Comparison of ENCODE assay signal across 8 cellular contexts in the genomic region with DNA sequence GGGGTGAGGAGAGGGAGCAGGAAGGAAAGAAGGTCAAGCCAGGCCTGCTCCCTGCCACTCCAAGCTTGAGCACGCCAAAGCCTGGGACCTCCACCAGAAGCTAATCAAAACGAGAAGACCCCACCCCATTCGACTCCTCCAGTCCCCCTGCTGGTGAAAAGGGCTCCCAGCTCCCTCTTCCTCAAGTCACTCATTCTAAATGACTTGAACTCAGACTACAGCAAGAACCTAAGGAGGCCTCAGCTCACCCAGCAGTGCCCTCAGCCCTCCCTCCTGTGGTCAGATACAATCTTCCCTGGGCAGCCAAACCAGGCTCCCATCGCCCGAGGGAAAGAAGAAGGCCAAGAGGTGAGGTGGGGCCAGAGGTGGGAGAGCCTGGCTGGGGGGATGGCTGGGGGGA. TPM values are rescaled to one million over a fixed set of nuclear protein-coding genes. Genes with fewer than 3 reads are reported as not detected.
A peak's percentile ranks its signal among the peaks of the same experiment; 100 is the strongest.
DNase-seq lines count a peak whose midpoint lies in the region; ATAC-seq, FAIRE-seq and TF ChIP-seq lines count a peak whose summit lies in the region.

No MANE protein-coding gene starts in this region.

- no peak overlapping the region for H3K56ac ChIP-seq in H1 (replicated peaks; ENCODE audit: insufficient read length, low read depth, low read length)

- H3K14ac ChIP-seq in H1 (ENCODE audit: insufficient read length) = no peak overlapping the region

- TF ChIP-seq POLR2A in H1 (IDR thresholded peaks at IDR 0.05; ENCODE audit: control extremely low read depth in 1 of 2, low read depth in 2 of 2, low read length in 2 of 2) (no peak), prostate gland (IDR thresholded peaks at IDR 0.05) (no peak)

- peak; percentile 63 for DNase-seq in ELF-1 (ENCODE audit: low read depth, low spot score)
- DNase-seq in RPMI7951 (ENCODE audit: low read depth) = peak; percentile 50
- DNase-seq in H1 (ENCODE audit: low read depth in 1 of 2, low spot score in 2 of 2) = no peak
- DNase-seq in prostate gland (ENCODE audit: low spot score) = no peak
- no peak for DNase-seq in NCI-H2081 treated with DMSO at 0.1 percent for 48 hours (lab: John Stamatoyannopoulos, UW)
- no peak for DNase-seq in frontal cortex (ENCODE audit: low spot score in 2 of 2)
- DNase-seq in AG08395 (ENCODE audit: low spot score) = no peak

- intact Hi-C loops in prostate gland (cut with DNase I) = no loop called here

- no peak overlapping the region for H3K4me2 ChIP-seq in H1 (ENCODE audit: insufficient read depth in 1 of 2, low read depth in 2 of 2, low read length in 2 of 2)

- TF ChIP-seq CTCF in H1 (IDR thresholded peaks at IDR 0.05; ENCODE audit: control extremely low read depth in 1 of 3, insufficient read depth in 1 of 3, low read depth in 1 of 3, low read length in 3 of 3) (peak; percentile 48 to 69 (median 57)), prostate gland (IDR thresholded peaks at IDR 0.05) (peak in 1 of 4 experiments; percentile 14)

- H4K8ac ChIP-seq in H1 (ENCODE audit: extremely low read depth, insufficient read depth, low read length) = no peak overlapping the region

- no peak overlapping the region for H2BK120ac ChIP-seq in H1 (replicated peaks; ENCODE audit: low read depth, low read length)

- no peak overlapping the region for H3K27ac ChIP-seq in H1 (ENCODE audit: low read depth, low read length)
- peak overlapping the region; percentile 20 to 30 for H3K27ac ChIP-seq in prostate gland

- H3K36me3 ChIP-seq in H1 (ENCODE audit: control insufficient read depth in 2 of 4, insufficient read depth in 4 of 4, low read length in 3 of 4) = peaks cover 0 to 2% (median 0%) of the 10 kb centered on the region in 4 experiments; a peak in 1 of 8 replicates
- H3K36me3 ChIP-seq in prostate gland = peaks cover 0 to 8% of the 10 kb centered on the region in 2 donors

- H2BK20ac ChIP-seq in H1 (ENCODE audit: low read length) = no peak overlapping the region

- CTCF ChIA-PET in H1 (lab: Charles Lee; ENCODE audit: partially characterized antibody) = interaction anchor here (0.6 to 58.8 kb wide), 20 partner anchors 8 to 375 kb away, joined by 3 to 2001 read pairs (median 4); a partner anchor contains a TSS

- H3K9me3 ChIP-seq in H1 (ENCODE audit: insufficient read depth in 2 of 2, low read depth in 1 of 2, low read length in 1 of 2) (no peaks in the 10 kb centered on the region), prostate gland (no peaks in the 10 kb centered on the region)

- no peak overlapping the region for H2BK5ac ChIP-seq in H1 (ENCODE audit: low read depth, low read length)

- H3K18ac ChIP-seq in H1 (ENCODE audit: extremely low read depth, low read length) = no peak overlapping the region

- H4K20me1 ChIP-seq in H1 (replicated peaks in 1 of 2; ENCODE audit: control insufficient read depth in 1 of 2, insufficient read depth in 2 of 2, low read length in 2 of 2) = peaks cover 7 to 15% of the 10 kb centered on the region in 2 experiments

- FAIRE-seq in H1 (lab: Jason Lieb, UNC) (no peak), frontal cortex (lab: Jason Lieb, UNC) (no peak)

- no peak overlapping the region for H4K5ac ChIP-seq in H1 (ENCODE audit: insufficient read length, low read depth, low read length)

- POLR2A ChIA-PET in H1 (lab: Charles Lee; ENCODE audit: partially characterized antibody) = interaction anchor here (0.8 to 29.3 kb wide), 8 partner anchors 8 to 103 kb away, joined by 4 to 480 read pairs (median 4); a partner anchor contains a TSS

- 73% methylated on average over 5 of the region's 5 CpGs; no CpG with 5 or more reads in 1 of the 2 experiments for WGBS in H1 (ENCODE audit: extremely low coverage in 1 of 2, insufficient coverage in 1 of 2, insufficient read length in 1 of 2, insufficient replicate concordance in 2 of 2, low coverage in 1 of 2, low lambda C conversion rate in 2 of 2, missing lambda C conversion rate in 1 of 2), 2 experiments
- 32% methylated on average over 5 of the region's 5 CpGs for WGBS in prostate gland

- H2BK15ac ChIP-seq in H1 (ENCODE audit: low read length) = no peak overlapping the region

- peaks cover 0 to 12% (median 4%) of the 10 kb centered on the region in 4 experiments; a peak in 5 of 7 replicates for H3K4me1 ChIP-seq in H1 (replicated peaks in 1 of 4; ENCODE audit: control insufficient read depth in 3 of 4, insufficient read depth in 4 of 4, low read length in 3 of 4)
- peaks cover 18% of the 10 kb centered on the region for H3K4me1 ChIP-seq in prostate gland (replicated peaks)

- H4K91ac ChIP-seq in H1 (replicated peaks; ENCODE audit: insufficient read length, low read length) = no peak overlapping the region

- no peak overlapping the region for H3K23ac ChIP-seq in H1 (ENCODE audit: insufficient read length)

- no peak overlapping the region for H3K4ac ChIP-seq in H1 (replicated peaks; ENCODE audit: insufficient read length, low read depth, low read length)

- H3K9ac ChIP-seq in H1 (replicated peaks in 1 of 4; ENCODE audit: extremely low read depth in 1 of 4, low read depth in 3 of 4, low read length in 3 of 4) = no peak overlapping the region

- no peak for TF ChIP-seq EP300 in H1 (IDR thresholded peaks at IDR 0.05; ENCODE audit: borderline replicate concordance in 1 of 2, low read depth in 2 of 2, low read length in 2 of 2)

- H3K79me1 ChIP-seq in H1 (ENCODE audit: low read depth, low read length) = peaks cover 3% of the 10 kb centered on the region; the same call in 1 of the 2 replicates

- 0 out of 2 replicates have a peak, but pooled peaks cover 1% of the 10 kb centered on the region for H3K23me2 ChIP-seq in H1 (ENCODE audit: low read depth, low read length)

- H2AFZ ChIP-seq in H1 (ENCODE audit: low read length) = no peak overlapping the region

- H3K79me2 ChIP-seq in H1 (ENCODE audit: control insufficient read depth in 1 of 2, insufficient read depth in 2 of 2, low read length in 2 of 2) = peaks cover 0 to 67% of the 10 kb centered on the region in 2 experiments; a peak in 2 of 4 replicates

- H2AK5ac ChIP-seq in H1 (ENCODE audit: low read depth, low read length) = no peak overlapping the region

- H3K4me3 ChIP-seq in H1 (ENCODE audit: extremely low read depth in 1 of 4, insufficient read depth in 2 of 4, low read depth in 3 of 4, low read length in 4 of 4) (no peak overlapping the region), prostate gland (no peak overlapping the region)

- peak; percentile 9 to 35; a peak in 2 of 4 replicates for TF ChIP-seq RAD21 in H1 (IDR thresholded peaks at IDR 0.05 in 1 of 2, conservative IDR thresholded peaks at IDR 0.05 in 1 of 2; ENCODE audit: low read depth in 2 of 2, low read length in 2 of 2)

- ATAC-seq in GM18519 (IDR thresholded peaks at IDR 0.05; ENCODE audit: low FRiP score, unreplicated experiment) = no peak

- H2BK12ac ChIP-seq in H1 (ENCODE audit: low read depth, low read length) = no peak overlapping the region

- H3K27me3 ChIP-seq in H1 (replicated peaks in 1 of 4; ENCODE audit: control insufficient read depth in 3 of 4, extremely low read depth in 1 of 4, insufficient read depth in 3 of 4, low read length in 3 of 4) (no peaks in the 10 kb centered on the region), prostate gland (replicated peaks; ENCODE audit: insufficient read depth) (no peaks in the 10 kb centered on the region)

TF ChIP-seq in H1, 55 proteins besides CTCF, POLR2A, EP300 and RAD21 (continues in another document):
- TF ChIP-seq POU5F1 (IDR thresholded peaks at IDR 0.05; ENCODE audit: low read depth, low read length) (no peak), SP4 (IDR thresholded peaks at IDR 0.05; ENCODE audit: low read length) (no peak)

RNA-seq across cellular contexts. Expression of a gene that starts 17.4 kb away (rescaled TPM):
- total RNA-seq in RPMI7951 (2014; rRNA removed; shearing (Covaris generic)) = 13.9 and 16.0 TPM in 2 replicates
- 82.0 and 84.9 TPM in 2 replicates for total RNA-seq in H1 (2021; fragmentation: NEBNext Ultra II Directional; extraction: Animal tissue kit (Norgen Biotek cat#: 25700))
- 25.5 and 52.0 TPM in 2 replicates for polyA plus RNA-seq in H1 (2011; rRNA removed)
- 27.2 TPM for polyA plus RNA-seq in H1 (2011; cell fraction: cytosol; rRNA removed)
- polyA plus RNA-seq in H1 (2011; cell fraction: nucleus; rRNA removed) = 208 TPM
- polyA plus RNA-seq in H1 (2012, experiment 1 of 2) = 46.5 to 68.3 TPM (median 65.5 TPM) in 4 replicates
- polyA plus RNA-seq in H1 (2012, experiment 2 of 2) = 57.8 TPM
- 40.9 TPM for polyA plus RNA-seq in H1 (2013, experiment 1 of 2)
- 38.9 TPM for polyA plus RNA-seq in H1 (2013, experiment 2 of 2)
- 11.6 and 23.5 TPM in 2 replicates for polyA minus RNA-seq in H1 (2011; rRNA and poly(A)+ RNA removed)
- polyA minus RNA-seq in H1 (2011; cell fraction: cytosol; rRNA and poly(A)+ RNA removed) = 27.2 TPM
- 48.1 TPM for polyA minus RNA-seq in H1 (2011; cell fraction: nucleus; rRNA and poly(A)+ RNA removed)
- total RNA-seq in prostate gland (10 to 100 TPM; 39.5 to 67.7 TPM), frontal cortex (4.9 TPM)

RNA-seq across cellular contexts. Expression of a gene that starts 29.3 kb away (rescaled TPM):
- total RNA-seq in RPMI7951 (2014; rRNA removed; shearing (Covaris generic)) = 6.3 and 7.2 TPM in 2 replicates
- total RNA-seq in H1 (2021; fragmentation: NEBNext Ultra II Directional; extraction: Animal tissue kit (Norgen Biotek cat#: 25700)) = 14.0 and 14.1 TPM in 2 replicates
- 9.5 and 12.1 TPM in 2 replicates for polyA plus RNA-seq in H1 (2011; rRNA removed)
- 9.6 TPM for polyA plus RNA-seq in H1 (2011; cell fraction: cytosol; rRNA removed)
- polyA plus RNA-seq in H1 (2011; cell fraction: nucleus; rRNA removed) = 16.1 TPM
- polyA plus RNA-seq in H1 (2012, experiment 1 of 2) = 8.3 to 11.4 TPM (median 10.2 TPM) in 4 replicates
- polyA plus RNA-seq in H1 (2012, experiment 2 of 2) = 8.6 TPM
- 9.4 TPM for polyA plus RNA-seq in H1 (2013, experiment 1 of 2)
- 10.8 TPM for polyA plus RNA-seq in H1 (2013, experiment 2 of 2)
- 7.2 and 7.3 TPM in 2 replicates for polyA minus RNA-seq in H1 (2011; rRNA and poly(A)+ RNA removed)
- polyA minus RNA-seq in H1 (2011; cell fraction: cytosol; rRNA and poly(A)+ RNA removed) = 6.8 TPM
- 7.3 TPM for polyA minus RNA-seq in H1 (2011; cell fraction: nucleus; rRNA and poly(A)+ RNA removed)
- total RNA-seq in prostate gland = 10 to 100 TPM; 39.0 to 52.5 TPM
- 8.6 TPM for total RNA-seq in frontal cortex

RNA-seq across cellular contexts. Expression of a gene that starts 43.6 kb away (rescaled TPM):
- 0.48 and 0.88 TPM in 2 replicates for total RNA-seq in RPMI7951 (2014; rRNA removed; shearing (Covaris generic))
- total RNA-seq in H1 (2021; fragmentation: NEBNext Ultra II Directional; extraction: Animal tissue kit (Norgen Biotek cat#: 25700)) = 6.7 and 9.4 TPM in 2 replicates
- polyA plus RNA-seq in H1 (2011; rRNA removed) = 5.0 and 5.2 TPM in 2 replicates
- polyA plus RNA-seq in H1 (2011; cell fraction: cytosol; rRNA removed) = 6.0 TPM
- 31.6 TPM for polyA plus RNA-seq in H1 (2011; cell fraction: nucleus; rRNA removed)
- polyA plus RNA-seq in H1 (2012, experiment 1 of 2) = 4.1 to 5.7 TPM (median 5.2 TPM) in 4 replicates
- polyA plus RNA-seq in H1 (2012, experiment 2 of 2) = 3.1 TPM
- polyA plus RNA-seq in H1 (2013, experiment 1 of 2) = 4.2 TPM
- 3.9 TPM for polyA plus RNA-seq in H1 (2013, experiment 2 of 2)
- 5.2 and 8.0 TPM in 2 replicates for polyA minus RNA-seq in H1 (2011; rRNA and poly(A)+ RNA removed)
- polyA minus RNA-seq in H1 (2011; cell fraction: cytosol; rRNA and poly(A)+ RNA removed) = 1.8 TPM
- polyA minus RNA-seq in H1 (2011; cell fraction: nucleus; rRNA and poly(A)+ RNA removed) = 16.2 TPM
- total RNA-seq in prostate gland (10 to 100 TPM; 19.1 to 28.5 TPM), frontal cortex (7.7 TPM)

Comparison
In these comparisons a context has a peak if more than half of its experiments do, and no peak if none do; other contexts are left out.
1. DNase-seq: peak in ELF-1 (single experiment) and RPMI7951 (single experiment); none in H1 (0 of 2), prostate gland (single experiment), NCI-H2081 treated with DMSO at 0.1 percent for 48 hours (single experiment), frontal cortex (0 of 2) and AG08395 (single experiment).